ENCODE assay signal across 25 cellular contexts in the genomic region with DNA sequence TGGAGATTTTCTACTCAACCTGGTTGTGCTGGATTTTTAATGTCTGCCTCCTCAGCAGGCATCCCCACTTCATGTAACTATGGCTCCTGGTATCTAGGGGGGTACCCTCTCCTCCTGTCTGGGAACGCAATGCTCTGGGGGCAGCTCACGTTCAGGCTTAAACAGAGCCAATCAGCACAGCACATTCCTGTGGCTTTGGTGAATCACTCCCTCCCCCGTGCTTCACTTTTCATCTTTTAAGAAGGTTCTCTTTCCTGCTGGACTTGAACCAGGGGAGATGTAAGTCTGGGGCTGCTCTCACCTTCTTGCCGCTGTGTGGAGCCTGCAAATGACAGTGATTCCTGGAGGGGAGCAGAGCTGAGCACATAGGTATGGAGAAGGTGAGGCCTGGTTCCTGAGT.
DNase-seq lines count a peak whose midpoint lies in the region; ATAC-seq and TF ChIP-seq lines count a peak whose summit lies in the region.
"Had no signal": no experiment of that assay in that cellular context is flagged by ENCODE, and none has a peak within 500 bp of the region (broad histone marks: within the 10 kb centered on the region; RNA-seq: fewer than 3 reads in every experiment).

No MANE protein-coding gene starts in this region.

- DNase-seq in AG09309 (ENCODE audit: low read depth), result peak; percentile 40
- peak; percentile 11 for DNase-seq in IMR-90
- DNase-seq in brain microvascular endothelial cell, result peak; percentile 60
- peak in 1 of 2 donors; percentile 48 for DNase-seq in foreskin keratinocyte
- DNase-seq in activated naive CD4-positive, alpha-beta T cell treated with Interleukin-2 at 50 U/mL for 16 hours, result no peak
- DNase-seq in stimulated activated CD4-positive, alpha-beta T cell treated with anti-CD3 and anti-CD28 coated beads, Interleukin-1b, Interleukin-23, amount 100 ng/mL, for 48 hours, result no peak
- DNase-seq in activated T-cell treated with anti-CD3 and anti-CD28 coated beads, Interleukin-2, amount 50 U/mL, for 1 hour, result no peak
- DNase-seq: activated CD4-positive, alpha-beta T cell treated with anti-CD3 and anti-CD28 coated beads, Interleukin-2, amount 10 ng/mL, durations not matched to agents 7 days and 5 days; activated CD8-positive, alpha-beta memory T cell treated with anti-CD3 and anti-CD28 coated beads, Interleukin-2, amount 10 ng/mL, durations not matched to agents 7 days and 5 days; activated naive CD4-positive, alpha-beta T cell treated with anti-CD3 and anti-CD28 coated beads, Interleukin-2, amount 50 U/mL, for 16 hours; DND-41; effector memory CD4-positive, alpha-beta T cell; erythroblast; glutamatergic neuron; kidney glomerular epithelial cell; NCI-H1092 treated with DMSO at 0.1 percent for 48 hours; NCI-H187 treated with DMSO at 0.1 percent for 48 hours; NCI-H2227 treated with DMSO at 0.1 percent for 48 hours; NCI-H748 treated with DMSO at 0.1 percent for 48 hours; sigmoid colon had no signal

- H2BK120ac ChIP-seq in IMR-90 (ENCODE audit: low read depth, low read length), result no peak overlapping the region

- no peaks in the 10 kb centered on the region for H3K4me1 ChIP-seq in IMR-90 (ENCODE audit: control insufficient read depth, insufficient read depth, low read length)
- H3K4me1 ChIP-seq in foreskin keratinocyte, result no peaks in the 10 kb centered on the region
- H3K4me1 ChIP-seq: A549; BLaER1 treated with 17β-estradiol and CSF1 and Interleukin-3, amounts not matched to agents 10 nM and 100 nM; sigmoid colon had no signal

- H3K56ac ChIP-seq in IMR-90 (ENCODE audit: extremely low read depth, insufficient read depth, low read length), result no peak overlapping the region

- H4K8ac ChIP-seq in IMR-90 (ENCODE audit: low read depth in 2 of 2, low read length in 2 of 2), result no peak overlapping the region

- CTCF ChIA-PET in IMR-90 (lab: Yijun Ruan, JAX), result no interaction called here

- H3K27me3 ChIP-seq in IMR-90 (ENCODE audit: control insufficient read depth, insufficient read depth, low read length), result no peaks in the 10 kb centered on the region; the same call in 1 of the 2 replicates
- H3K27me3 ChIP-seq in brain microvascular endothelial cell (replicated peaks), result no peaks in the 10 kb centered on the region
- no peaks in the 10 kb centered on the region for H3K27me3 ChIP-seq in foreskin keratinocyte
- H3K27me3 ChIP-seq: BLaER1 treated with 17β-estradiol and CSF1 and Interleukin-3, amounts not matched to agents 10 nM and 100 nM; sigmoid colon had no signal

- WGBS in IMR-90 (ENCODE audit: extremely low coverage in 2 of 2, insufficient read length in 1 of 2), 2 experiments, result no CpG with 5 or more reads among the region's 4 CpGs

- no peak overlapping the region for H2AFZ ChIP-seq in IMR-90 (replicated peaks; ENCODE audit: low read length, poor library complexity)

- no peak overlapping the region for H3K9ac ChIP-seq in IMR-90 (ENCODE audit: low read depth, low read length)
- H3K9ac ChIP-seq: BLaER1 treated with 17β-estradiol and CSF1 and Interleukin-3, amounts not matched to agents 10 nM and 100 nM had no signal

- no peak overlapping the region for H2AK9ac ChIP-seq in IMR-90 (replicated peaks; ENCODE audit: low read depth, low read length, poor library complexity)

- peaks cover 8% of the 10 kb centered on the region for H3K9me3 ChIP-seq in IMR-90 (ENCODE audit: control insufficient read depth, insufficient read depth, low read length)
- H3K9me3 ChIP-seq: BLaER1 treated with 17β-estradiol and CSF1 and Interleukin-3, amounts not matched to agents 10 nM and 100 nM had no signal

- intact Hi-C loops in IMR-90 (cut with micrococcal nuclease), result no loop called here

- no peak overlapping the region for H2BK20ac ChIP-seq in IMR-90 (ENCODE audit: low read depth, low read length)

- no peak overlapping the region for H4K91ac ChIP-seq in IMR-90 (ENCODE audit: insufficient read depth, low read depth, low read length)

- H3K9me1 ChIP-seq in IMR-90 (ENCODE audit: insufficient read depth, low read length), result no peaks in the 10 kb centered on the region

- in situ Hi-C loops in IMR-90 (cut with MboI; ENCODE audit: low sequenced_read_pairs), result no loop called here
- in situ Hi-C loops in brain microvascular endothelial cell (cut with HindIII; ENCODE audit: low pct_ligation_motif_present, low sequenced_read_pairs), result no loop called here

- no peak for TF ChIP-seq RAD21 in IMR-90 (IDR thresholded peaks at IDR 0.05; ENCODE audit: low read length)

- no peak for TF ChIP-seq POLR2A in IMR-90 (IDR thresholded peaks at IDR 0.05; ENCODE audit: low read depth, low read length)

- H3K27ac ChIP-seq in IMR-90 (ENCODE audit: insufficient read depth, low read length) (no peak overlapping the region), brain microvascular endothelial cell (no peak overlapping the region), foreskin keratinocyte (no peak overlapping the region)
- H3K27ac ChIP-seq: A549; BLaER1 treated with 17β-estradiol and CSF1 and Interleukin-3, amounts not matched to agents 10 nM and 100 nM; sigmoid colon had no signal

- ATAC-seq in IMR-90 (ENCODE audit: low read depth), result no peak
- peak; percentile 57 for ATAC-seq in foreskin keratinocyte
- no peak for ATAC-seq in GM18502 (IDR thresholded peaks at IDR 0.05; ENCODE audit: poor library complexity, unreplicated experiment)
- ATAC-seq: A549; activated CD8-positive, alpha-beta memory T cell treated with anti-CD3 and anti-CD28 coated beads, Interleukin-2, amount 10 ng/mL, durations not matched to agents 7 days and 5 days; SK-N-SH treated with all-trans-retinoic acid at 6 μM for 48 hours had no signal

- H3K36me3 ChIP-seq in IMR-90 (ENCODE audit: control insufficient read depth, insufficient read depth, low read length), result no peaks in the 10 kb centered on the region
- H3K36me3 ChIP-seq in brain microvascular endothelial cell (replicated peaks), result no peaks in the 10 kb centered on the region
- H3K36me3 ChIP-seq: BLaER1 treated with 17β-estradiol and CSF1 and Interleukin-3, amounts not matched to agents 10 nM and 100 nM; sigmoid colon had no signal

- H2AK5ac ChIP-seq in IMR-90 (ENCODE audit: low read depth, low read length), result no peak overlapping the region

- dilution Hi-C loops in IMR-90 (cut with HindIII; ENCODE audit: low sequenced_read_pairs, unreplicated experiment), result no loop called here

- no peak overlapping the region for H3K4me2 ChIP-seq in IMR-90 (ENCODE audit: low read depth, low read length)
- H3K4me2 ChIP-seq: A549; BLaER1 treated with 17β-estradiol and CSF1 and Interleukin-3, amounts not matched to agents 10 nM and 100 nM had no signal

- POLR2A ChIA-PET in IMR-90 (lab: Charles Lee; ENCODE audit: unreplicated experiment), result no interaction called here

- H2BK15ac ChIP-seq in IMR-90 (ENCODE audit: low read depth, low read length), result no peak overlapping the region

- no peak overlapping the region for H3K23ac ChIP-seq in IMR-90 (ENCODE audit: low read depth, low read length)

- H3K79me1 ChIP-seq in IMR-90 (ENCODE audit: low read depth in 1 of 2, low read length in 2 of 2), result no peaks in the 10 kb centered on the region

- TF ChIP-seq CTCF in AG09309 (IDR thresholded peaks at IDR 0.05; ENCODE audit: control insufficient read depth, insufficient read depth, low read depth, low read length, missing control alignments) (no peak), IMR-90 (conservative IDR thresholded peaks at IDR 0.05; ENCODE audit: low read depth, low read length) (no peak), brain microvascular endothelial cell (IDR thresholded peaks at IDR 0.05; ENCODE audit: low read depth, low read length, missing control alignments) (no peak), foreskin keratinocyte (conservative IDR thresholded peaks at IDR 0.05) (no peak)

- H4K5ac ChIP-seq in IMR-90 (ENCODE audit: low read depth, low read length), result no peak overlapping the region

- H3K4me3 ChIP-seq in AG09309 (ENCODE audit: control insufficient read depth, low read depth, low read length) (no peak overlapping the region; the same call in none of the 2 replicates), IMR-90 (ENCODE audit: insufficient read depth, low read depth, low read length) (no peak overlapping the region), brain microvascular endothelial cell (ENCODE audit: low read depth, low read length) (no peak overlapping the region)
- H3K4me3 ChIP-seq: A549; BLaER1 treated with 17β-estradiol and CSF1 and Interleukin-3, amounts not matched to agents 10 nM and 100 nM; lung; sigmoid colon had no signal

- no peak overlapping the region for H2BK5ac ChIP-seq in IMR-90 (ENCODE audit: low read depth, low read length, poor library complexity, severe bottlenecking)

- no TSS peak for BruUV-seq in IMR-90 (replicated peaks; lab: Mats Ljungman, UMichigan)

- no peak overlapping the region for H3K4ac ChIP-seq in IMR-90 (ENCODE audit: low read depth, low read length)

- H4K20me1 ChIP-seq in IMR-90 (ENCODE audit: insufficient read depth, low read length), result no peaks in the 10 kb centered on the region
- H4K20me1 ChIP-seq: BLaER1 treated with 17β-estradiol and CSF1 and Interleukin-3, amounts not matched to agents 10 nM and 100 nM had no signal

- no peak overlapping the region for H3K14ac ChIP-seq in IMR-90 (replicated peaks; ENCODE audit: low read depth, low read length)

- H3K18ac ChIP-seq in IMR-90 (ENCODE audit: low read depth, low read length), result no peak overlapping the region

TF ChIP-seq in IMR-90, 13 proteins besides CTCF, POLR2A, EP300 and RAD21:
- TF ChIP-seq RFX5 (IDR thresholded peaks at IDR 0.05; ENCODE audit: low read depth, low read length) (no peak), FOS (IDR thresholded peaks at IDR 0.05; ENCODE audit: low read depth, low read length) (no peak)

Comparison
In these comparisons a context has a peak if more than half of its experiments do, and no peak if none do; other contexts are left out.
1. DNase-seq: peak in AG09309 (single experiment), IMR-90 (single experiment) and brain microvascular endothelial cell (single experiment); none in activated naive CD4-positive, alpha-beta T cell treated with Interleukin-2 at 50 U/mL for 16 hours (single experiment), stimulated activated CD4-positive, alpha-beta T cell treated with anti-CD3 and anti-CD28 coated beads, Interleukin-1b, Interleukin-23, amount 100 ng/mL, for 48 hours (single experiment) and activated T-cell treated with anti-CD3 and anti-CD28 coated beads, Interleukin-2, amount 50 U/mL, for 1 hour (single experiment).